Comparison of ENCODE assay signal across 8 cellular contexts in the genomic region with DNA sequence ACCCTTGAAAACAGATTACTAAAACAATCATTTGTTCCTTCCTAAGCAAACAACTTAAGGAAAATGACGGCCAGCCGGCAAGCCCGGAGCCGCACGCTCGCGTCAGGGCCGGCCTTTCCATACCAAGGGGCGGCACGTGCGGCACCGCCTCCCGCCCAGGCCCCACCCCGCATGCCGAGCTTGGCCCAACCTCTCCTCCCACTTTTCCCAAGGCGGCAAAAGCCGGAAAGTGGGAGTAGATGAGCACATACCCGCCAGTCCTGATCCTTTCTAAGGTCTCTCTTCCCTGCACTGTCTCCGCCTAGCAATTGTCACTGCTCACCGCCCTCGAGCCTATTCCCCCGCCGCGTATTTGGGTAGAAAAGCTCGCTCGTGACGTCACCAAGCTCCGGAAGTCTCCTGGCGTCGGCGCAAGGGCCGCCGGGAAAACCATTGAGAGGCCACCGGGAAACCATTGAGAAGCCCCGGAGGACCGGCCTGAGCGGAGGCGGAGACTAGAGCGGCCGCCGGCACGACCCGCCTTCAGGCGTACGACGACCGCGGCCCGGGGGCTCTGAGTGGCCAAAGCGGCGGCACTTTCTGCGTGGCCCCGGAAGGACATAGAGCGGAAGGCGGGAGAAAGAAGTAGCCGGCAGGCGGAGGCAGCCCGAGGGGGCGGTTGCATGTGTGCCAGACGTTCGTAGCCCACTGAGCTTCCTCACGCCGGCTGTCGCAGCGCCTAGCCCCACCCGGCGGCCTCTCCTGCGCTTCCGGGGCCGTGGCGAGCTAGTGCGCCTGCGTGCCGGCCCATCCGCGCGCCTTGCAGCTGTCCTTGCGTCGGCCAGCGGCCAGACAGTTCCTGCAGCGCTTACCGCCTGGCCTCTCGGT. TPM values are rescaled to one million over a fixed set of nuclear protein-coding genes. Genes with fewer than 3 reads are reported as not detected.
DNase-seq lines count a peak whose midpoint lies in the region; ATAC-seq and TF ChIP-seq lines count a peak whose summit lies in the region.

A gene with protein sequence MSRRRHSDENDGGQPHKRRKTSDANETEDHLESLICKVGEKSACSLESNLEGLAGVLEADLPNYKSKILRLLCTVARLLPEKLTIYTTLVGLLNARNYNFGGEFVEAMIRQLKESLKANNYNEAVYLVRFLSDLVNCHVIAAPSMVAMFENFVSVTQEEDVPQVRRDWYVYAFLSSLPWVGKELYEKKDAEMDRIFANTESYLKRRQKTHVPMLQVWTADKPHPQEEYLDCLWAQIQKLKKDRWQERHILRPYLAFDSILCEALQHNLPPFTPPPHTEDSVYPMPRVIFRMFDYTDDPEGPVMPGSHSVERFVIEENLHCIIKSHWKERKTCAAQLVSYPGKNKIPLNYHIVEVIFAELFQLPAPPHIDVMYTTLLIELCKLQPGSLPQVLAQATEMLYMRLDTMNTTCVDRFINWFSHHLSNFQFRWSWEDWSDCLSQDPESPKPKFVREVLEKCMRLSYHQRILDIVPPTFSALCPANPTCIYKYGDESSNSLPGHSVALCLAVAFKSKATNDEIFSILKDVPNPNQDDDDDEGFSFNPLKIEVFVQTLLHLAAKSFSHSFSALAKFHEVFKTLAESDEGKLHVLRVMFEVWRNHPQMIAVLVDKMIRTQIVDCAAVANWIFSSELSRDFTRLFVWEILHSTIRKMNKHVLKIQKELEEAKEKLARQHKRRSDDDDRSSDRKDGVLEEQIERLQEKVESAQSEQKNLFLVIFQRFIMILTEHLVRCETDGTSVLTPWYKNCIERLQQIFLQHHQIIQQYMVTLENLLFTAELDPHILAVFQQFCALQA (plus strand): TSS at position 830 of the 867 bp plus-strand sequence. CDS start 61 bp downstream, outside the sequence.
A gene (minus strand): TSS at position 377 of the 867 bp plus-strand sequence. CDS start 5,806 bp downstream, outside the sequence.

- DNase-seq in GM13976 (ENCODE audit: low spot score) (peak; percentile 95), NCI-H146 treated with DMSO at 0.1 percent for 48 hours (lab: John Stamatoyannopoulos, UW; ENCODE audit: unreplicated experiment) (peak; percentile 92), amniotic epithelial cell (ENCODE audit: low read depth) (peak; percentile 97), left cardiac atrium (peak; percentile 98), progenitor cell of endocrine pancreas (ENCODE audit: low spot score, unreplicated experiment) (peak; percentile 87), ureter (ENCODE audit: low spot score) (peak; percentile 98)

- no peaks in the 10 kb centered on the region for H3K36me3 Mint-ChIP-seq in progenitor cell of endocrine pancreas (ENCODE audit: insufficient read depth)

- ATAC-seq in HG02870 (IDR thresholded peaks at IDR 0.05; ENCODE audit: unreplicated experiment) (peak; percentile 80), left cardiac atrium (peak; percentile 93 to 95)

- H3K4me3 Mint-ChIP-seq in progenitor cell of endocrine pancreas (ENCODE audit: low read depth): peak within 1 kb of the TSS; percentile 94

- no peak for TF ChIP-seq CTCF in GM13976 (IDR thresholded peaks at IDR 0.05; ENCODE audit: borderline replicate concordance, control extremely low read depth, extremely low read depth, insufficient read depth, missing control alignments)
- TF ChIP-seq CTCF in progenitor cell of endocrine pancreas (IDR thresholded peaks at IDR 0.05; ENCODE audit: unreplicated experiment): no peak

- no peaks in the 10 kb centered on the region for H3K27me3 Mint-ChIP-seq in progenitor cell of endocrine pancreas

- H3K9me3 Mint-ChIP-seq in progenitor cell of endocrine pancreas (ENCODE audit: low read depth): no peaks in the 10 kb centered on the region

- H3K4me1 Mint-ChIP-seq in progenitor cell of endocrine pancreas (ENCODE audit: low read depth): peaks cover 37% of the 10 kb centered on the region

- H3K27ac Mint-ChIP-seq in progenitor cell of endocrine pancreas: peak within 1 kb of the TSS; percentile 100

- in situ Hi-C loops in GM13976 (cut with MboI; ENCODE audit: low sequenced_read_pairs, unreplicated experiment): no loop called here

- intact Hi-C loops in T-helper 1 cell treated with Interleukin-12 subunit alpha and Interleukin-12 subunit beta and Interleukin-4 antibody, amounts not matched to agents 30 ng/mL and 1 ng/mL, for 36 hours (cut with micrococcal nuclease): loop anchor here (1.0 to 10.0 kb wide), 19 partner anchors 18 to 1758 kb away; a partner anchor contains a TSS
- intact Hi-C loops in left cardiac atrium (cut with DNase I): no loop called here

RNA-seq across cellular contexts. Expression of the first gene that starts in this region (rescaled TPM):
- total RNA-seq in T-helper 1 cell treated with Interleukin-12 subunit alpha and Interleukin-12 subunit beta and Interleukin-4 antibody, amounts not matched to agents 30 ng/mL and 1 ng/mL, for 36 hours: 40.5 and 42.6 TPM in 2 replicates
- total RNA-seq in left cardiac atrium (10 to 100 TPM; 22.4 to 22.7 TPM), progenitor cell of endocrine pancreas (45.9 and 55.7 TPM in 2 replicates), ureter (39.8 TPM)

RNA-seq across cellular contexts. Expression of the second gene that starts in this region (rescaled TPM):
- total RNA-seq in T-helper 1 cell treated with Interleukin-12 subunit alpha and Interleukin-12 subunit beta and Interleukin-4 antibody, amounts not matched to agents 30 ng/mL and 1 ng/mL, for 36 hours: 14.4 and 15.6 TPM in 2 replicates
- 10 to 100 TPM; 15.5 to 18.6 TPM for total RNA-seq in left cardiac atrium
- total RNA-seq in progenitor cell of endocrine pancreas: 44.7 and 45.7 TPM in 2 replicates
- total RNA-seq in ureter: 36.1 TPM

Comparison
In these comparisons a context has a peak if more than half of its experiments do, and no peak if none do; other contexts are left out.
1. Peak in every context shown above with its lines: DNase-seq and ATAC-seq.